In the genomic region with DNA sequence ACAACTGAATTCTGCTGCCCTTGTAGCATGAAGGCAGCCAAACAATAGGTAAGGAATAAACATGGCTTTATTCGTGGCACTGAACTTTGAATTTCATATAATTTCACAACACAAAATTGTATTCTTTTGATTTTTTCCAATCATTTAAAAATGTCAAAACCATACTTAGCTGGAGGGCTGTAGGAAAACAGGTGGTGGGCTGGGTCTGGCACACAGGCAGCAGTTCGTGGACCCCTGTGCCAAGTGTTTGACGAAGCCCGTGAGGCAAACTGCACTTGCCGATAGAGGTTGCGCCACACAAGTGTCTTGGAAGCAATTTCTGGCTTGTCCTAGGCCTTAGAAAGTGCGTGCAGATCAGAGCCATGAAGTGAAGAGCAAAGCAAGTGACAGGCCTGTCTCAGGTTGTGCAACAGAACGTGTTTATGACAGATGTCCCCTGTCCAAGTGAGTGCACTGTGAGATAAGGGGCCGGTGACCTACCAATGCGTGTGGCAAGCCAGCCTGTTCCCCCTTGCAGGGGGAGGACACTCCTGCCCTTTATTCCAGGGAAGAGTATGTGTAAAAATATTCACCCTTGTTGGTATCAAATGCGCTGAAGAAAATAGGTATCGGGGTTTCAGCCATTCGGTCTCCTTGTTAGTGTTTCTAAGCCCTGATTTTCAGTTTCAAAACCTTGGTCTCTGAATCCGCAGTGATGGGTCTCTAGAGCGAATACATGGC, we compare ENCODE assay signal across 8 cellular contexts. TPM values are rescaled to one million over a fixed set of nuclear protein-coding genes. Genes with fewer than 3 reads are reported as not detected.
A peak's percentile ranks its signal among the peaks of the same experiment; 100 is the strongest.
DNase-seq lines count a peak whose midpoint lies in the region; ATAC-seq, FAIRE-seq and TF ChIP-seq lines count a peak whose summit lies in the region.

No MANE protein-coding gene starts in this region.

- H3K4me3 Mint-ChIP-seq in H9 (peak overlapping the region; percentile 82 to 91), immature natural killer cell (peak overlapping the region; percentile 91 to 93 (median 93))

- H2BK20ac ChIP-seq in H9 (ENCODE audit: low read depth, low read length, poor library complexity, severe bottlenecking), result no peak overlapping the region

- no peak for TF ChIP-seq RAD21 in K562 (CRISPR knock-in tag; conservative IDR thresholded peaks at IDR 0.05 in 1 of 2, IDR thresholded peaks at IDR 0.05 in 1 of 2)

- no peaks in the 10 kb centered on the region for H3K27me3 ChIP-seq in GM06990 (replicated peaks; ENCODE audit: control insufficient read depth, insufficient read depth, low read length)
- H3K27me3 ChIP-seq in H9 (ENCODE audit: insufficient read depth, low read length), result peaks cover 8% of the 10 kb centered on the region; the same call in 1 of the 2 replicates
- no peaks in the 10 kb centered on the region for H3K27me3 ChIP-seq in K562 (ENCODE audit: control insufficient read depth in 2 of 2, insufficient read depth in 2 of 2, low read length in 2 of 2)
- H3K27me3 ChIP-seq in smooth muscle cell (ENCODE audit: low read depth), result no peaks in the 10 kb centered on the region

- H3K9me3 ChIP-seq in H9 (ENCODE audit: control insufficient read depth, low read depth, low read length) (no peaks in the 10 kb centered on the region), K562 (replicated peaks; ENCODE audit: control insufficient read depth, insufficient read depth, low read depth, low read length) (peaks cover 7% of the 10 kb centered on the region), smooth muscle cell (replicated peaks; ENCODE audit: low read depth) (no peaks in the 10 kb centered on the region)

- no peaks in the 10 kb centered on the region for H4K20me1 ChIP-seq in H9 (ENCODE audit: control insufficient read depth, insufficient read depth, insufficient read length)
- H4K20me1 ChIP-seq in K562 (replicated peaks; ENCODE audit: control insufficient read depth, insufficient read depth, low read length), result no peaks in the 10 kb centered on the region; the same call in 1 of the 2 replicates
- H4K20me1 ChIP-seq in smooth muscle cell (ENCODE audit: low read depth), result peaks cover 22% of the 10 kb centered on the region

- no peak overlapping the region for H2AK5ac ChIP-seq in H9 (ENCODE audit: insufficient read length, low read length)

- no peak overlapping the region for H2BK12ac ChIP-seq in H9 (ENCODE audit: insufficient read length, low read depth, low read length)

- POLR2A ChIA-PET in K562 (lab: Yijun Ruan, JAX), result interaction anchor here (1.4 to 2.1 kb wide), 2 partner anchors 12 to 15 kb away, joined by 3 to 6 read pairs; no protein-coding TSS in a partner anchor

- H3K79me2 ChIP-seq in H9 (ENCODE audit: insufficient read depth, low read length) (no peaks in the 10 kb centered on the region), K562 (ENCODE audit: control insufficient read depth, insufficient read depth, low read length) (peaks cover 44% of the 10 kb centered on the region), smooth muscle cell (ENCODE audit: low read depth) (peaks cover 8% of the 10 kb centered on the region)

- in situ Hi-C loops in K562 (cut with MboI), result no loop called here

- CTCF ChIA-PET in K562 (lab: Yijun Ruan, JAX; ENCODE audit: low intra/inter-chr PET ratio), result no interaction called here

- TF ChIP-seq EP300 in K562 (IDR thresholded peaks at IDR 0.05; ENCODE audit: low read length), result peak; percentile 90

- H3K23ac ChIP-seq in H9 (ENCODE audit: insufficient read length, low read depth, low read length), result no peak overlapping the region

- DNase-seq in GM06990 (ENCODE audit: extremely low read depth, insufficient read length) (no peak), H9 (no peak), NOMO-1 (lab: John Stamatoyannopoulos, UW; ENCODE audit: unreplicated experiment in 2 of 2) (peak; percentile 68 to 75), K562 (ENCODE audit: extremely low read depth in 1 of 4, low spot score in 3 of 4) (peak; percentile 75 to 94 (median 82)), immature natural killer cell (no peak), smooth muscle cell (lab: John Stamatoyannopoulos, UW; ENCODE audit: unreplicated experiment) (no peak), NCI-H2227 treated with DMSO at 0.1 percent for 48 hours (lab: John Stamatoyannopoulos, UW) (no peak)

- no peak overlapping the region for H2BK15ac ChIP-seq in H9 (ENCODE audit: low read depth, low read length)

- H3K9me3 Mint-ChIP-seq in H9, result no peaks in the 10 kb centered on the region
- no peaks in the 10 kb centered on the region for H3K9me3 Mint-ChIP-seq in immature natural killer cell

- H3K56ac ChIP-seq in H9 (ENCODE audit: insufficient read length, low read depth, low read length), result no peak overlapping the region

- no peak overlapping the region for H2BK5ac ChIP-seq in H9 (ENCODE audit: insufficient read length, low read length)

- peak overlapping the region; percentile 85 for H3K4me3 ChIP-seq in GM06990 (replicated peaks; ENCODE audit: low read depth, low read length)
- H3K4me3 ChIP-seq in K562, result peak overlapping the region; percentile 87
- peak overlapping the region; percentile 96 for H3K4me3 ChIP-seq in smooth muscle cell

- H4K8ac ChIP-seq in H9 (replicated peaks; ENCODE audit: insufficient read length, low read depth, low read length), result no peak overlapping the region

- H3K4me1 ChIP-seq in H9 (ENCODE audit: insufficient read depth, low read length) (peaks cover 3% of the 10 kb centered on the region; the same call in 1 of the 2 replicates), K562 (replicated peaks in 1 of 2; ENCODE audit: control insufficient read depth in 2 of 2, insufficient read depth in 2 of 2, low read length in 2 of 2) (peaks cover 11 to 24% of the 10 kb centered on the region in 2 experiments), smooth muscle cell (ENCODE audit: low read depth) (no peaks in the 10 kb centered on the region)

- peak overlapping the region; percentile 61 for H3K9ac ChIP-seq in H9 (ENCODE audit: extremely low read depth, insufficient read length, low read length)
- H3K9ac ChIP-seq in K562 (ENCODE audit: insufficient read depth in 1 of 2, low read depth in 2 of 2, low read length in 2 of 2), result peak overlapping the region; percentile 81 to 92
- H3K9ac ChIP-seq in smooth muscle cell (ENCODE audit: low read depth), result peak overlapping the region; percentile 12

- H3K4me2 ChIP-seq in H9 (ENCODE audit: insufficient read depth, insufficient read length, low read length), result peak overlapping the region; percentile 56
- peak overlapping the region; percentile 90 for H3K4me2 ChIP-seq in K562 (ENCODE audit: insufficient read depth, low read length)
- peak overlapping the region; percentile 99 for H3K4me2 ChIP-seq in smooth muscle cell

- H3K36me3 ChIP-seq in GM06990 (ENCODE audit: control insufficient read depth, insufficient read depth, low read length) (no peaks in the 10 kb centered on the region), K562 (ENCODE audit: control insufficient read depth, insufficient read depth, low read length) (peaks cover 8% of the 10 kb centered on the region; the same call in 1 of the 3 replicates), smooth muscle cell (ENCODE audit: low read depth) (no peaks in the 10 kb centered on the region)

- H3K36me3 Mint-ChIP-seq in H9 (ENCODE audit: insufficient read depth in 1 of 3, low read depth in 3 of 3) (peaks cover 0 to 2% (median 0%) of the 10 kb centered on the region in 3 experiments; a peak in 2 of 7 replicates), immature natural killer cell (no peaks in the 10 kb centered on the region)

- no peak overlapping the region for H4K91ac ChIP-seq in H9 (ENCODE audit: insufficient read length, low read depth, low read length)

- peak overlapping the region; percentile 33; the same call in 1 of the 2 replicates for H3K14ac ChIP-seq in H9 (ENCODE audit: insufficient read depth, low read length)

- no peak overlapping the region for H4K5ac ChIP-seq in H9 (ENCODE audit: insufficient read length, low read depth, low read length)

- no peaks in the 10 kb centered on the region for H3K79me1 ChIP-seq in H9 (ENCODE audit: insufficient read depth, low read depth, low read length, poor library complexity, severe bottlenecking)

- intact Hi-C loops in K562 (cut with micrococcal nuclease), result loop anchor here (2.0 to 5.0 kb wide), 2 partner anchors 26 to 1424 kb away; no protein-coding TSS in a partner anchor

- H2AFZ ChIP-seq in H9 (ENCODE audit: low read length) (no peak overlapping the region), K562 (ENCODE audit: low read depth, low read length) (peak overlapping the region; percentile 94), smooth muscle cell (ENCODE audit: low read depth) (peak overlapping the region; percentile 96)

- no CpG with 5 or more reads among the region's 15 CpGs for WGBS in H9 (ENCODE audit: extremely low coverage, insufficient read length, low lambda C conversion rate)
- WGBS in K562 (ENCODE audit: insufficient coverage, low coverage, missing lambda C conversion rate), result 2% methylated on average over 15 of the region's 15 CpGs
- 46% methylated on average over 15 of the region's 15 CpGs for WGBS in smooth muscle cell (ENCODE audit: low lambda C conversion rate)

- H3K23me2 ChIP-seq in H9 (ENCODE audit: insufficient read length, low read depth, low read length, poor library complexity, severe bottlenecking), result peaks cover 13% of the 10 kb centered on the region

- H3K27ac ChIP-seq in H9 (ENCODE audit: insufficient read length, low read depth, low read length) (no peak overlapping the region), K562 (ENCODE audit: extremely low read depth, low read depth, low read length) (peak overlapping the region; percentile 96), smooth muscle cell (ENCODE audit: low read depth) (no peak overlapping the region)

- no peak overlapping the region for H3K18ac ChIP-seq in H9 (ENCODE audit: insufficient read length, low read depth, low read length)

- no peak overlapping the region for H3T11ph ChIP-seq in H9 (ENCODE audit: low read length)

- no peaks in the 10 kb centered on the region for H3K9me1 ChIP-seq in K562 (ENCODE audit: control insufficient read depth, insufficient read depth, low read length)

- TSS peak; percentile 69 for BruUV-seq in K562 (replicated peaks; lab: Mats Ljungman, UMichigan)

- peak; percentile 69 for ATAC-seq in K562
- no peak for ATAC-seq in GM18861 (IDR thresholded peaks at IDR 0.05; ENCODE audit: unreplicated experiment)

- H3K27me3 Mint-ChIP-seq in H9 (ENCODE audit: low read depth) (peaks cover 25% of the 10 kb centered on the region), immature natural killer cell (ENCODE audit: low read depth in 3 of 3) (peaks cover 2 to 6% (median 3%) of the 10 kb centered on the region in 3 donors)

- TF ChIP-seq POLR2A in K562 (conservative IDR thresholded peaks at IDR 0.05), result 0 out of 2 replicates have a peak, but pooled peaks have one; percentile 9

- peaks cover 18 to 24% of the 10 kb centered on the region in 2 experiments for H3K4me1 Mint-ChIP-seq in H9
- H3K4me1 Mint-ChIP-seq in immature natural killer cell, result peaks cover 17 to 19% of the 10 kb centered on the region in 2 donors

- TF ChIP-seq CTCF in GM06990 (IDR thresholded peaks at IDR 0.05; ENCODE audit: insufficient read depth, low read length, poor library complexity, severe bottlenecking) (no peak), H9 (conservative IDR thresholded peaks at IDR 0.05) (no peak), K562 (IDR thresholded peaks at IDR 0.05 in 2 of 3, conservative IDR thresholded peaks at IDR 0.05 in 1 of 3; ENCODE audit: insufficient read depth in 2 of 3, low read depth in 1 of 3, low read length in 3 of 3) (no peak), smooth muscle cell (IDR thresholded peaks at IDR 0.05; ENCODE audit: borderline replicate concordance, insufficient read depth, poor library complexity, severe bottlenecking) (no peak)

- H3K27ac Mint-ChIP-seq in H9 (no peak overlapping the region), immature natural killer cell (peak overlapping the region; percentile 72 to 92 (median 84))

- H2BK120ac ChIP-seq in H9 (ENCODE audit: low read depth, low read length, poor library complexity, severe bottlenecking), result no peak overlapping the region

- H3F3A ChIP-seq in smooth muscle cell (ENCODE audit: low read depth), result no peaks in the 10 kb centered on the region

- H3K4ac ChIP-seq in H9 (ENCODE audit: low read depth, low read length), result no peak overlapping the region

- FAIRE-seq in K562 (lab: Jason Lieb, UNC), result peak; percentile 99

RNA-seq across cellular contexts. Expression of a gene that starts 0.8 kb away (rescaled TPM):
- total RNA-seq in H9 (2021) (14.2 and 17.1 TPM in 2 replicates), K562 (2014; rRNA removed) (170 and 210 TPM in 2 replicates), K562 (2014; rRNA removed; fragmentation: Illumina TruSeq; extraction: Trizol) (112 and 123 TPM in 2 replicates), K562 (2015; rRNA removed; fragmentation: Illumina TruSeq; extraction: Trizol) (75.4 and 75.5 TPM in 2 replicates), K562 (2021) (95.0 and 103 TPM in 2 replicates), smooth muscle cell (21.7 and 23.2 TPM in 2 replicates)
- 54.6 and 85.9 TPM in 2 replicates for total RNA-seq in K562 (2011; cell fraction: chromatin; rRNA removed; ENCODE audit: low replicate concordance)
- 78.3 and 80.9 TPM in 2 replicates for total RNA-seq in K562 (2011; cell fraction: nucleolus; rRNA removed)
- total RNA-seq in K562 (2011; cell fraction: nucleoplasm; rRNA removed), result 85.9 and 96.9 TPM in 2 replicates
- polyA plus RNA-seq in K562 (2011; rRNA removed) (66.5 and 91.9 TPM in 2 replicates), K562 (2014; fragmentation: Illumina TruSeq; extraction: Trizol) (62.8 and 69.4 TPM in 2 replicates), K562 (2014; fragmentation: Nextera tagmentation; extraction: Ambion mirVana) (10 to 100 TPM; 15.3 to 24.3 TPM), K562 (2014; rRNA removed) (92.5 and 111 TPM in 2 replicates), immature natural killer cell (10 to 100 TPM; 13.1 to 28.5 (median 17.2) TPM), smooth muscle cell (32.1 and 40.5 TPM in 2 replicates)
- polyA plus RNA-seq in K562 (2011; cell fraction: cytosol; rRNA removed), result 47.4 and 49.6 TPM in 2 replicates
- polyA plus RNA-seq in K562 (2011; cell fraction: nucleus; rRNA removed), result 42.3 and 43.3 TPM in 2 replicates
- polyA plus RNA-seq in K562 (2012), result 75.7 and 82.7 TPM in 2 replicates
- polyA minus RNA-seq in K562 (2011; rRNA and poly(A)+ RNA removed), result 32.0 and 33.2 TPM in 2 replicates
- polyA minus RNA-seq in K562 (2011; cell fraction: cytosol; rRNA and poly(A)+ RNA removed), result 25.0 and 28.9 TPM in 2 replicates
- polyA minus RNA-seq in K562 (2011; cell fraction: nucleus; rRNA and poly(A)+ RNA removed), result 58.8 and 71.3 TPM in 2 replicates

RNA-seq across cellular contexts. Expression of a gene that starts 42.6 kb away (rescaled TPM):
- total RNA-seq in H9 (2021), result 0.31 TPM in 1 of 2 replicates, not detected in the other
- total RNA-seq in K562 (2011; cell fraction: chromatin; rRNA removed; ENCODE audit: low replicate concordance), result 0.35 and 0.97 TPM in 2 replicates
- 0.33 TPM in 1 of 2 replicates, not detected in the other for total RNA-seq in K562 (2011; cell fraction: nucleolus; rRNA removed)
- total RNA-seq in K562 (2011; cell fraction: nucleoplasm; rRNA removed), result 0.37 and 0.46 TPM in 2 replicates
- total RNA-seq in K562 (2014; rRNA removed), result 0.37 TPM in 1 of 2 replicates, not detected in the other
- total RNA-seq in K562 (2014; rRNA removed; fragmentation: Illumina TruSeq; extraction: Trizol), result 0.15 TPM in 1 of 2 replicates, not detected in the other
- total RNA-seq in K562 (2015; rRNA removed; fragmentation: Illumina TruSeq; extraction: Trizol), result 0.22 TPM in 1 of 2 replicates, not detected in the other
- total RNA-seq in K562 (2021), result not detected in 2 replicates
- polyA plus RNA-seq in K562 (2011; rRNA removed), result 0.11 and 0.16 TPM in 2 replicates
- polyA plus RNA-seq in K562 (2011; cell fraction: cytosol; rRNA removed), result not detected in 2 replicates
- 0.10 and 0.11 TPM in 2 replicates for polyA plus RNA-seq in K562 (2011; cell fraction: nucleus; rRNA removed)
- polyA plus RNA-seq in K562 (2012), result 0.16 and 0.29 TPM in 2 replicates
- not detected in 2 replicates for polyA plus RNA-seq in K562 (2014; fragmentation: Illumina TruSeq; extraction: Trizol)
- under 1 TPM; 0.25 TPM for polyA plus RNA-seq in K562 (2014; fragmentation: Nextera tagmentation; extraction: Ambion mirVana)
- not detected in 2 replicates for polyA plus RNA-seq in K562 (2014; rRNA removed)
- polyA minus RNA-seq in K562 (2011; rRNA and poly(A)+ RNA removed), result 0.15 TPM in 1 of 2 replicates, not detected in the other
- polyA minus RNA-seq in K562 (2011; cell fraction: cytosol; rRNA and poly(A)+ RNA removed), result not detected in 2 replicates
- polyA minus RNA-seq in K562 (2011; cell fraction: nucleus; rRNA and poly(A)+ RNA removed), result 0.11 and 0.13 TPM in 2 replicates
- under 1 TPM in 1 of 3 donors, not detected in 2; 0.18 TPM for polyA plus RNA-seq in immature natural killer cell
- 0.27 and 3.6 TPM in 2 replicates for total RNA-seq in smooth muscle cell
- 1.1 and 2.0 TPM in 2 replicates for polyA plus RNA-seq in smooth muscle cell

Comparison
In these comparisons a context has a peak if more than half of its experiments do, and no peak if none do; other contexts are left out.
1. DNase-seq: peak in NOMO-1 (2 of 2) and K562 (4 of 4); none in GM06990 (single experiment), H9 (single experiment), immature natural killer cell (0 of 3), smooth muscle cell (single experiment) and NCI-H2227 treated with DMSO at 0.1 percent for 48 hours (single experiment).
2. H3K9ac ChIP-seq: peak in every context shown above with its lines; median percentile 86 in K562; 61 in H9; 12 in smooth muscle cell.
3. H3K27ac Mint-ChIP-seq: peak in immature natural killer cell (6 of 6); none in H9 (0 of 3).
4. Peak in every context shown above with its lines, with median percentiles within 50 percentile points of each other: H3K4me3 ChIP-seq and H3K4me2 ChIP-seq.